Comparison of ENCODE assay signal across 11 cellular contexts in genomic region chr6:139473731-139474130, GRCh38.
DNase-seq lines count a peak whose midpoint lies in the region; ATAC-seq, FAIRE-seq and TF ChIP-seq lines count a peak whose summit lies in the region.
"Had no signal": no experiment of that assay in that cellular context is flagged by ENCODE, and none has a peak within 500 bp of the region (broad histone marks: within the 10 kb centered on the region; RNA-seq: fewer than 3 reads in every experiment).

No MANE protein-coding gene starts in this region.

- H3K9me3 Mint-ChIP-seq in naive thymus-derived CD8-positive, alpha-beta T cell, result no peaks in the 10 kb centered on the region
- H3K9me3 Mint-ChIP-seq: memory B cell; T-helper 2 cell treated with Interferon-gamma antibody and Interleukin-4, amounts not matched to agents 5 μg/mL and 100 μg/mL, for 36 hours had no signal

- TF ChIP-seq CTCF in A549 (IDR thresholded peaks at IDR 0.05) (no peak), fibroblast of villous mesenchyme (IDR thresholded peaks at IDR 0.05; ENCODE audit: insufficient read depth, low read depth, low read length) (no peak), ovary (IDR thresholded peaks at IDR 0.05) (no peak)

- H3K9me3 ChIP-seq in A549 (no peaks in the 10 kb centered on the region), SK-N-MC (ENCODE audit: low read depth, low read length) (no peaks in the 10 kb centered on the region), ovary (no peaks in the 10 kb centered on the region)

- no peak overlapping the region for H3K4me2 ChIP-seq in A549

- TF ChIP-seq EP300 in A549 (IDR thresholded peaks at IDR 0.05) (no peak), ovary (IDR thresholded peaks at IDR 0.05) (no peak)

- H3K4me3 ChIP-seq in A549 (no peak overlapping the region), SK-N-MC (peak overlapping the region; percentile 76), fibroblast of villous mesenchyme (ENCODE audit: low read depth, low read length) (no peak overlapping the region), ovary (no peak overlapping the region)

- H3K27ac ChIP-seq in A549 (no peak overlapping the region), SK-N-MC (peak overlapping the region; percentile 97), ovary (peak overlapping the region; percentile 77 to 83)

- H3K4me1 Mint-ChIP-seq in naive thymus-derived CD8-positive, alpha-beta T cell, result peaks cover 0 to 3% (median 0%) of the 10 kb centered on the region in 4 donors

- H3K4me3 Mint-ChIP-seq in naive thymus-derived CD8-positive, alpha-beta T cell, result no peak overlapping the region
- H3K4me3 Mint-ChIP-seq: memory B cell; T-helper 2 cell treated with Interferon-gamma antibody and Interleukin-4, amounts not matched to agents 5 μg/mL and 100 μg/mL, for 36 hours had no signal

- H3K9ac ChIP-seq in SK-N-MC (ENCODE audit: insufficient read length), result peak overlapping the region; percentile 72

- no peak overlapping the region for H3K27ac Mint-ChIP-seq in naive thymus-derived CD8-positive, alpha-beta T cell
- H3K27ac Mint-ChIP-seq: memory B cell; T-helper 2 cell treated with Interferon-gamma antibody and Interleukin-4, amounts not matched to agents 5 μg/mL and 100 μg/mL, for 36 hours had no signal

- TF ChIP-seq POLR2A in A549 (IDR thresholded peaks at IDR 0.05; ENCODE audit: low read length) (no peak), ovary (IDR thresholded peaks at IDR 0.05) (no peak), GM18505 (IDR thresholded peaks at IDR 0.05; ENCODE audit: borderline replicate concordance, extremely low read depth, insufficient read depth, insufficient read length) (no peak)

- CTCF ChIA-PET in A549 (lab: Yijun Ruan, JAX), result interaction anchor here (1.4 kb wide), 1 partner anchor 12 kb away, joined by 4 read pairs; no protein-coding TSS in a partner anchor

- TF ChIP-seq RAD21 in A549 (conservative IDR thresholded peaks at IDR 0.05 in 1 of 2, IDR thresholded peaks at IDR 0.05 in 1 of 2), result no peak

- H3K36me3 ChIP-seq in SK-N-MC (ENCODE audit: insufficient read depth, low read length) (no peaks in the 10 kb centered on the region), ovary (no peaks in the 10 kb centered on the region)

- peaks cover 0 to 4% (median 1%) of the 10 kb centered on the region in 5 donors for H3K27me3 Mint-ChIP-seq in naive thymus-derived CD8-positive, alpha-beta T cell
- H3K27me3 Mint-ChIP-seq: memory B cell had no signal

- FAIRE-seq in A549 (lab: Jason Lieb, UNC), result no peak

- intact Hi-C loops in ovary (cut with DNase I), result loop anchor here in 1 of 4 donors (10.0 kb wide), 1 partner anchor 99 kb away; the partner anchor contains the start of gene CITED2

- no peaks in the 10 kb centered on the region for H3K27me3 ChIP-seq in ovary

- 91% methylated on average over 2 of the region's 2 CpGs for WGBS in A549 (ENCODE audit: missing lambda C conversion rate)
- 6 to 16% (median 13%) methylated on average over 2 of the region's 2 CpGs for WGBS in ovary, 3 donors

- H3K4me1 ChIP-seq in A549 (no peaks in the 10 kb centered on the region), ovary (ENCODE audit: insufficient read depth) (peaks cover 8% of the 10 kb centered on the region)

- no peaks in the 10 kb centered on the region for H3K36me3 Mint-ChIP-seq in naive thymus-derived CD8-positive, alpha-beta T cell

- DNase-seq in A549 (ENCODE audit: low read depth in 1 of 2, low spot score in 1 of 2) (no peak), SK-N-MC (ENCODE audit: low read depth, low spot score) (no peak), fibroblast of villous mesenchyme (ENCODE audit: low read depth) (peak; percentile 71), ovary (no peak)
- no peak for DNase-seq in naive thymus-derived CD8-positive, alpha-beta T cell
- DNase-seq in stimulated activated naive CD4-positive, alpha-beta T cell treated with Interleukin-2 at 50 U/mL for 16 hours (lab: John Stamatoyannopoulos, UW), result no peak
- DNase-seq: stimulated activated CD4-positive, alpha-beta T cell treated with anti-CD3 and anti-CD28 coated beads, Interleukin-2, amount 100 ng/mL, for 24 hours had no signal

- no peak for ATAC-seq in A549
- no peak for ATAC-seq in naive thymus-derived CD8-positive, alpha-beta T cell
- no peak for ATAC-seq in GM18505 (IDR thresholded peaks at IDR 0.05; ENCODE audit: unreplicated experiment)
- no peak for ATAC-seq in HG02870 (IDR thresholded peaks at IDR 0.05; ENCODE audit: unreplicated experiment)

- POLR2A ChIA-PET in A549 (lab: Yijun Ruan, JAX), result no interaction called here
- POLR2A ChIA-PET in naive thymus-derived CD8-positive, alpha-beta T cell (lab: Charles Lee), result no interaction called here

TF ChIP-seq in A549, 52 proteins besides CTCF, POLR2A, EP300 and RAD21:
- TF ChIP-seq ZSCAN20 (CRISPR knock-in tag; IDR thresholded peaks at IDR 0.05), result no peak
- no peak for TF ChIP-seq CEBPB (IDR thresholded peaks at IDR 0.05)
- TF ChIP-seq MAFK (IDR thresholded peaks at IDR 0.05; ENCODE audit: partially characterized antibody), result peak; percentile 40

Comparison
In these comparisons a context has a peak if more than half of its experiments do, and no peak if none do; other contexts are left out.
1. H3K27ac ChIP-seq: peak in SK-N-MC (single experiment) and ovary (2 of 2); none in A549 (0 of 2).